Comparison of ENCODE assay signal across 1 cellular context in genomic region chr16:78480588-78480987, GRCh38.
TF ChIP-seq lines count a peak whose summit lies in the region.

No MANE protein-coding gene starts in this region.

TF ChIP-seq in HepG2, 621 proteins besides CTCF, POLR2A, EP300 and RAD21 (continued from another document and continues in another):
- peak; percentile 10; the same call in 1 of the 2 replicates for TF ChIP-seq ZBTB33 (CRISPR knock-in tag; IDR thresholded peaks at IDR 0.05)
- TF ChIP-seq ZGPAT (CRISPR knock-in tag; IDR thresholded peaks at IDR 0.05) = peak; percentile 64
- no peak; the same call in 1 of the 2 replicates for TF ChIP-seq ZFP1 (CRISPR knock-in tag; IDR thresholded peaks at IDR 0.05)
- peak; percentile 79 for TF ChIP-seq PPARG (CRISPR knock-in tag; conservative IDR thresholded peaks at IDR 0.05)
- TF ChIP-seq ZNF24 (IDR thresholded peaks at IDR 0.05) = no peak
- TF ChIP-seq ZBTB8A (CRISPR knock-in tag; IDR thresholded peaks at IDR 0.05; ENCODE audit: borderline replicate concordance, low read depth) = no peak
- no peak for TF ChIP-seq ZNF878 (CRISPR knock-in tag; IDR thresholded peaks at IDR 0.05)
- TF ChIP-seq TBX3 (IDR thresholded peaks at IDR 0.05; ENCODE audit: borderline replicate concordance) = no peak
- no peak for TF ChIP-seq NPAS2 (CRISPR knock-in tag; IDR thresholded peaks at IDR 0.05; ENCODE audit: borderline replicate concordance)
- no peak for TF ChIP-seq PTBP1 (IDR thresholded peaks at IDR 0.05; ENCODE audit: low read depth, low read length, poor library complexity, severe bottlenecking)
- peak; percentile 41 for TF ChIP-seq ASH2L (IDR thresholded peaks at IDR 0.05; ENCODE audit: insufficient read length, low read depth, low read length)
- no peak; the same call in 1 of the 2 replicates for TF ChIP-seq TFE3 (CRISPR knock-in tag; IDR thresholded peaks at IDR 0.05)
- no peak for TF ChIP-seq FOSL1 (CRISPR knock-in tag; IDR thresholded peaks at IDR 0.05; ENCODE audit: borderline replicate concordance)
- TF ChIP-seq ZBTB49 (CRISPR knock-in tag; IDR thresholded peaks at IDR 0.05; ENCODE audit: borderline replicate concordance) = no peak
- TF ChIP-seq GATAD2A (CRISPR knock-in tag; IDR thresholded peaks at IDR 0.05) = peak; percentile 85
- peak; percentile 93 for TF ChIP-seq ZMYM4 (CRISPR knock-in tag; IDR thresholded peaks at IDR 0.05)
- TF ChIP-seq ZNF549 (CRISPR knock-in tag; IDR thresholded peaks at IDR 0.05) = no peak
- TF ChIP-seq ZNF558 (CRISPR knock-in tag; IDR thresholded peaks at IDR 0.05; ENCODE audit: borderline replicate concordance) = no peak
- TF ChIP-seq ZFP41 (CRISPR knock-in tag; IDR thresholded peaks at IDR 0.05; ENCODE audit: borderline replicate concordance) = no peak
- no peak for TF ChIP-seq ZNF230 (CRISPR knock-in tag; IDR thresholded peaks at IDR 0.05)
- TF ChIP-seq ZBTB7A (CRISPR knock-in tag; IDR thresholded peaks at IDR 0.05) = 0 out of 2 replicates have a peak, but pooled peaks have one; percentile 73
- TF ChIP-seq MED13 (CRISPR knock-in tag; IDR thresholded peaks at IDR 0.05) = 0 out of 2 replicates have a peak, but pooled peaks have one; percentile 38
- peak; percentile 74 for TF ChIP-seq FOXP4 (CRISPR knock-in tag; IDR thresholded peaks at IDR 0.05)
- no peak for TF ChIP-seq GLMP (CRISPR knock-in tag; IDR thresholded peaks at IDR 0.05; ENCODE audit: borderline replicate concordance)
- TF ChIP-seq KLF16 (CRISPR knock-in tag; IDR thresholded peaks at IDR 0.05) = no peak
- peak; percentile 52; the same call in 1 of the 2 replicates for TF ChIP-seq ISL2 (CRISPR knock-in tag; IDR thresholded peaks at IDR 0.05)
- no peak for TF ChIP-seq ZBTB21 (CRISPR knock-in tag; IDR thresholded peaks at IDR 0.05)
- no peak for TF ChIP-seq DNMT3B (CRISPR knock-in tag; conservative IDR thresholded peaks at IDR 0.05)
- peak; percentile 88 for TF ChIP-seq POGZ (CRISPR knock-in tag; IDR thresholded peaks at IDR 0.05)
- TF ChIP-seq ARNT (IDR thresholded peaks at IDR 0.05) = no peak
- TF ChIP-seq FOXM1 (CRISPR knock-in tag; IDR thresholded peaks at IDR 0.05) = no peak
- TF ChIP-seq ZNF143 (CRISPR knock-in tag; IDR thresholded peaks at IDR 0.05) = no peak
- no peak for TF ChIP-seq ELK4 (CRISPR knock-in tag; IDR thresholded peaks at IDR 0.05; ENCODE audit: borderline replicate concordance)
- TF ChIP-seq BCL3 (CRISPR knock-in tag; IDR thresholded peaks at IDR 0.05) = no peak
- no peak for TF ChIP-seq ZNF138 (CRISPR knock-in tag; IDR thresholded peaks at IDR 0.05; ENCODE audit: low read depth)
- no peak for TF ChIP-seq ZNF850 (CRISPR knock-in tag; conservative IDR thresholded peaks at IDR 0.05)
- TF ChIP-seq ZNF350 (CRISPR knock-in tag; IDR thresholded peaks at IDR 0.05; ENCODE audit: borderline replicate concordance, low read depth) = no peak
- TF ChIP-seq KDM2A (CRISPR knock-in tag; IDR thresholded peaks at IDR 0.05; ENCODE audit: borderline replicate concordance, low read depth) = no peak
- TF ChIP-seq BRD4 (CRISPR knock-in tag; IDR thresholded peaks at IDR 0.05) = no peak
- no peak for TF ChIP-seq MXD1 (CRISPR knock-in tag; IDR thresholded peaks at IDR 0.05)
- TF ChIP-seq ZBED4 (CRISPR knock-in tag; IDR thresholded peaks at IDR 0.05; ENCODE audit: borderline replicate concordance) = no peak
- no peak for TF ChIP-seq RORA (CRISPR knock-in tag; IDR thresholded peaks at IDR 0.05)
- no peak for TF ChIP-seq HOXA9 (CRISPR knock-in tag; IDR thresholded peaks at IDR 0.05; ENCODE audit: borderline replicate concordance)
- peak; percentile 90 for TF ChIP-seq SALL1 (CRISPR knock-in tag; IDR thresholded peaks at IDR 0.05)
- TF ChIP-seq PLSCR1 (CRISPR knock-in tag; IDR thresholded peaks at IDR 0.05; ENCODE audit: borderline replicate concordance) = no peak
- TF ChIP-seq ZBTB20 (CRISPR knock-in tag; IDR thresholded peaks at IDR 0.05; ENCODE audit: borderline replicate concordance, low read depth) = peak; percentile 80; the same call in 1 of the 2 replicates
- TF ChIP-seq ZBTB1 (CRISPR knock-in tag; IDR thresholded peaks at IDR 0.05; ENCODE audit: borderline replicate concordance) = no peak
